In the genomic region with DNA sequence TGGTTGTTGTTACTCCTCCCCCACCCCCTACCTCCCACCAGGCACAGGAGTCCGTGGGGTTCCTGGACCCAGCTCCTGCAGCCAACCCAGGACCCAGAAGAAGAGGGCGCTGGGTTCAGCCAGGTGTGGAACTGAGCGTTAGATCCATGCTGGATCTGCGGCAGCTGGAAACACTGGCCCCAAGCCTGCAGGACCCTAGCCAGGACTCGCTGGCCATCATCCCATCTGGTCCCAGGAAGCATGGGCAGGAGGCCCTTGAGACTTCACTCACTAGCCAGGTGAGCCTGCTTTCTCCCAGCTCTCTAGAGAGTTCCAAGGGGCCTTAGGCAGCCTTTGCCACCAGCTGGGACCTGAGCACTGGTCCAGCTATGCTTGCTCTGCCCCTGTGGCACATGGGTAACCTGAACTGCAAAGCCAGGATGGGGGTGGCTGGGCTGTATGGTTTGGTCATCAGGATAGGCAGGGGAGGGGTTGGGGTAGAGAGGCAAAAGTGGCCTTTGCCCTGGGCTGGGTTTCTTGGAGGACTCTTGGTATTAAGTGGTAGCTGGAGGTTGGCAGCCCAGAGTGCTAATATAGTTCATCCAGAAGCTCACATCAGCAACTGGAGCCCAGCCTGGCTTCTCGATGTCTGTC, we compare ENCODE assay signal across 16 cellular contexts.
"Had no signal": no experiment of that assay in that cellular context is flagged by ENCODE, and none has a peak within 500 bp of the region (broad histone marks: within the 10 kb centered on the region; RNA-seq: fewer than 3 reads in every experiment).

No MANE protein-coding gene starts in this region.

- H3K4me2 ChIP-seq: neural progenitor cell had no signal

- H3K9me3 ChIP-seq: ovary had no signal

- H3K27ac Mint-ChIP-seq: activated T-helper 17 cell treated with anti-CD3 and anti-CD28 coated beads, Interleukin-2, amount 50 U/mL, for 72 hours; dendritic cell treated with granulocyte-macrophage colony-stimulating factor and Interleukin-4, amounts not matched to agents 40 ng/mL and 50 ng/mL, for 4 days; T-helper 2 cell treated with Interferon-gamma antibody and Interleukin-4, amounts not matched to agents 5 μg/mL and 100 μg/mL, for 36 hours; type B pancreatic cell had no signal

- H3K9me3 Mint-ChIP-seq: activated T-helper 17 cell treated with anti-CD3 and anti-CD28 coated beads, Interleukin-2, amount 50 U/mL, for 72 hours; dendritic cell treated with granulocyte-macrophage colony-stimulating factor and Interleukin-4, amounts not matched to agents 40 ng/mL and 50 ng/mL, for 4 days; naive B cell; neural progenitor cell; T-helper 2 cell treated with Interferon-gamma antibody and Interleukin-4, amounts not matched to agents 5 μg/mL and 100 μg/mL, for 36 hours; type B pancreatic cell had no signal

- H3K36me3 Mint-ChIP-seq: type B pancreatic cell had no signal

- H3K9ac ChIP-seq: neural progenitor cell had no signal

- DNase-seq: activated CD4-positive, alpha-beta T cell treated with anti-CD3 and anti-CD28 coated beads, Interleukin-2, amount 50 U/mL, for 48 hours; activated CD4-positive, CD25-positive, alpha-beta regulatory T cell treated with anti-CD3 and anti-CD28 coated beads, Interleukin-2, amount 50 U/mL, for 72 hours; activated naive CD4-positive, alpha-beta T cell treated with Interleukin-2 at 50 U/mL for 16 hours; effector memory CD4-positive, alpha-beta T cell; foreskin fibroblast; glutamatergic neuron; naive B cell; ovary; stimulated activated CD4-positive, alpha-beta T cell treated with anti-CD3 and anti-CD28 coated beads, Interleukin-2, amount 100 ng/mL, for 48 hours; stimulated activated naive CD4-positive, alpha-beta T cell treated with Interleukin-2 at 50 U/mL for 16 hours had no signal

- H2AFZ ChIP-seq: neural progenitor cell had no signal

- H3K36me3 ChIP-seq: neural progenitor cell, ovary had no signal

- ATAC-seq: activated T-helper 17 cell treated with anti-CD3 and anti-CD28 coated beads, Interleukin-2, amount 50 U/mL, for 72 hours had no signal

- H3K4me3 Mint-ChIP-seq: activated T-helper 17 cell treated with anti-CD3 and anti-CD28 coated beads, Interleukin-2, amount 50 U/mL, for 72 hours; dendritic cell treated with granulocyte-macrophage colony-stimulating factor and Interleukin-4, amounts not matched to agents 40 ng/mL and 50 ng/mL, for 4 days; naive B cell; neural progenitor cell; T-helper 2 cell treated with Interferon-gamma antibody and Interleukin-4, amounts not matched to agents 5 μg/mL and 100 μg/mL, for 36 hours; type B pancreatic cell had no signal

- H3K27me3 Mint-ChIP-seq: activated T-helper 17 cell treated with anti-CD3 and anti-CD28 coated beads, Interleukin-2, amount 50 U/mL, for 72 hours; dendritic cell treated with granulocyte-macrophage colony-stimulating factor and Interleukin-4, amounts not matched to agents 40 ng/mL and 50 ng/mL, for 4 days; naive B cell; type B pancreatic cell had no signal

- H3K4me3 ChIP-seq: lung, neural progenitor cell, ovary had no signal

- H3K4me1 Mint-ChIP-seq: activated T-helper 17 cell treated with anti-CD3 and anti-CD28 coated beads, Interleukin-2, amount 50 U/mL, for 72 hours; naive B cell had no signal

- H3K27me3 ChIP-seq: neural progenitor cell, ovary had no signal

- H3K27ac ChIP-seq: neural progenitor cell, ovary had no signal
